Comparison of ENCODE assay signal across 14 cellular contexts in genomic region chr14:22554706-22555572, GRCh38. TPM values are rescaled to one million over a fixed set of nuclear protein-coding genes. Genes with fewer than 3 reads are reported as not detected.
DNase-seq lines count a peak whose midpoint lies in the region; ATAC-seq and TF ChIP-seq lines count a peak whose summit lies in the region.
"Had no signal": no experiment of that assay in that cellular context is flagged by ENCODE, and none has a peak within 500 bp of the region (broad histone marks: within the 10 kb centered on the region; RNA-seq: fewer than 3 reads in every experiment).

No MANE protein-coding gene starts in this region.

- H3K27me3 ChIP-seq in A673 (replicated peaks; ENCODE audit: insufficient read depth, low read depth, low read length, poor library complexity), result no peaks in the 10 kb centered on the region
- H3K27me3 ChIP-seq: BE2C, foreskin keratinocyte had no signal

- H3K4me1 ChIP-seq in A673 (ENCODE audit: insufficient read depth, low read length, poor library complexity, severe bottlenecking), result peaks cover 63% of the 10 kb centered on the region

- peaks cover 84% of the 10 kb centered on the region for H3K4me1 Mint-ChIP-seq in activated CD8-positive, alpha-beta T cell treated with anti-CD3 and anti-CD28 coated beads for 36 hours (ENCODE audit: low read depth)
- peaks cover 57% of the 10 kb centered on the region for H3K4me1 Mint-ChIP-seq in memory B cell

- in situ Hi-C loops in GM13977 (cut with MboI; ENCODE audit: low pct_unique_long_range_greater_than_20kb, low sequenced_read_pairs, unreplicated experiment), result no loop called here

- BruUV-seq in A673 (replicated peaks; lab: Mats Ljungman, UMichigan), result no TSS peak

- no peaks in the 10 kb centered on the region for H3K9me3 Mint-ChIP-seq in activated CD8-positive, alpha-beta T cell treated with anti-CD3 and anti-CD28 coated beads for 36 hours
- H3K9me3 Mint-ChIP-seq in memory B cell, result no peaks in the 10 kb centered on the region

- TF ChIP-seq CTCF in A673 (conservative IDR thresholded peaks at IDR 0.05; ENCODE audit: low read depth, low read length) (no peak), GM13977 (IDR thresholded peaks at IDR 0.05; ENCODE audit: extremely low read depth, insufficient read depth, missing control alignments) (no peak)
- TF ChIP-seq CTCF in activated CD8-positive, alpha-beta T cell treated with anti-CD3 and anti-CD28 coated beads for 36 hours (IDR thresholded peaks at IDR 0.05), result no peak

- no peaks in the 10 kb centered on the region for H3K9me3 ChIP-seq in A673 (ENCODE audit: low read depth, low read length, poor library complexity, severe bottlenecking)
- H3K9me3 ChIP-seq: BE2C had no signal

- POLR2A ChIA-PET in A673 (lab: Charles Lee; ENCODE audit: low non-redundant PET), result no interaction called here
- POLR2A ChIA-PET in activated CD8-positive, alpha-beta T cell treated with anti-CD3 and anti-CD28 coated beads for 36 hours (lab: Charles Lee), result interaction anchor here (0.8 to 14.7 kb wide), 15 partner anchors 9 to 714 kb away, joined by 3 to 575 read pairs (median 12); partner anchors contain the start of gene DAD1

- CTCF ChIA-PET in A673 (lab: Charles Lee), result no interaction called here
- CTCF ChIA-PET in activated CD8-positive, alpha-beta T cell treated with anti-CD3 and anti-CD28 coated beads for 36 hours (lab: Charles Lee), result interaction anchor here (1.2 to 3.5 kb wide), 27 partner anchors 8 to 832 kb away, joined by 3 to 249 read pairs (median 8); partner anchors contain the start of gene DAD1

- no peak overlapping the region for H3K4me3 ChIP-seq in A673 (ENCODE audit: low read depth, low read length, poor library complexity, severe bottlenecking)

- ATAC-seq in activated CD8-positive, alpha-beta T cell treated with anti-CD3 and anti-CD28 coated beads for 36 hours, result peak; percentile 9
- ATAC-seq in memory B cell (ENCODE audit: low read depth), result no peak
- ATAC-seq in GM18867 (IDR thresholded peaks at IDR 0.05; ENCODE audit: unreplicated experiment), result no peak
- ATAC-seq in GM18517 (IDR thresholded peaks at IDR 0.05; ENCODE audit: unreplicated experiment), result no peak
- ATAC-seq in HG03442 (IDR thresholded peaks at IDR 0.05; ENCODE audit: unreplicated experiment), result no peak

- peaks cover 49% of the 10 kb centered on the region for H3K36me3 Mint-ChIP-seq in activated CD8-positive, alpha-beta T cell treated with anti-CD3 and anti-CD28 coated beads for 36 hours (ENCODE audit: low read depth)
- no peaks in the 10 kb centered on the region for H3K36me3 Mint-ChIP-seq in memory B cell

- H3K27ac ChIP-seq in A673 (ENCODE audit: low read depth, low read length, poor library complexity, severe bottlenecking), result peak overlapping the region; percentile 11
- H3K27ac ChIP-seq: foreskin keratinocyte had no signal

- intact Hi-C loops in A673 (cut with micrococcal nuclease; ENCODE audit: unreplicated experiment), result loop anchor here (5.0 to 10.0 kb wide), 2 partner anchors 248 to 500 kb away; partner anchors contain the start of gene CDH24
- intact Hi-C loops in activated CD8-positive, alpha-beta T cell treated with anti-CD3 and anti-CD28 coated beads for 36 hours (cut with micrococcal nuclease), result loop anchor here (5.0 to 10.0 kb wide), 4 partner anchors 38 to 810 kb away; no protein-coding TSS in a partner anchor

- peak overlapping the region; percentile 94 for H3K27ac Mint-ChIP-seq in activated CD8-positive, alpha-beta T cell treated with anti-CD3 and anti-CD28 coated beads for 36 hours
- H3K27ac Mint-ChIP-seq in memory B cell, result peak overlapping the region; percentile 97

- DNase-seq in A673 (ENCODE audit: low spot score), result no peak
- peak; percentile 38 for DNase-seq in GM13977 (ENCODE audit: low spot score)
- DNase-seq in activated CD8-positive, alpha-beta T cell treated with anti-CD3 and anti-CD28 coated beads for 36 hours, result peak; percentile 70
- no peak for DNase-seq in memory B cell (ENCODE audit: low spot score in 2 of 2)
- no peak for DNase-seq in mucosa of gallbladder (ENCODE audit: low spot score)
- DNase-seq: BE2C, kidney glomerular epithelial cell, NCI-H1417, NCI-H774, occipital lobe had no signal

- peaks cover 3% of the 10 kb centered on the region for H3K27me3 Mint-ChIP-seq in activated CD8-positive, alpha-beta T cell treated with anti-CD3 and anti-CD28 coated beads for 36 hours
- H3K27me3 Mint-ChIP-seq in memory B cell, result no peaks in the 10 kb centered on the region

- peak overlapping the region; percentile 82 for H3K4me3 Mint-ChIP-seq in activated CD8-positive, alpha-beta T cell treated with anti-CD3 and anti-CD28 coated beads for 36 hours
- no peak overlapping the region for H3K4me3 Mint-ChIP-seq in memory B cell

- no peaks in the 10 kb centered on the region for H3K36me3 ChIP-seq in A673 (ENCODE audit: insufficient read depth, low read length, poor library complexity, severe bottlenecking)
- H3K36me3 ChIP-seq: BE2C had no signal

RNA-seq across cellular contexts. Expression of gene DAD1, which starts 34.1 kb away (rescaled TPM):
- total RNA-seq in A673 (2021) (224 and 261 TPM in 2 replicates), mucosa of gallbladder (235 TPM)
- 100 to 1,000 TPM; 194 to 196 TPM for total RNA-seq in activated CD8-positive, alpha-beta T cell treated with anti-CD3 and anti-CD28 coated beads for 36 hours

RNA-seq across cellular contexts. Expression of gene ABHD4, which starts 43.2 kb away (rescaled TPM):
- total RNA-seq in A673 (2021) (36.6 and 40.7 TPM in 2 replicates), mucosa of gallbladder (77.2 TPM)
- total RNA-seq in activated CD8-positive, alpha-beta T cell treated with anti-CD3 and anti-CD28 coated beads for 36 hours, result 1 to 10 TPM; 8.6 to 9.4 TPM

Comparison
In these comparisons a context has a peak if more than half of its experiments do, and no peak if none do; other contexts are left out.
1. DNase-seq: peak in GM13977 (single experiment) and activated CD8-positive, alpha-beta T cell treated with anti-CD3 and anti-CD28 coated beads for 36 hours (single experiment); none in A673 (single experiment), memory B cell (0 of 2) and mucosa of gallbladder (single experiment).